ENCODE assay signal across 9 cellular contexts in genomic region chr6:12354499-12354898, GRCh38.
DNase-seq lines count a peak whose midpoint lies in the region; ATAC-seq and TF ChIP-seq lines count a peak whose summit lies in the region.
"Had no signal": no experiment of that assay in that cellular context is flagged by ENCODE, and none has a peak within 500 bp of the region (broad histone marks: within the 10 kb centered on the region; RNA-seq: fewer than 3 reads in every experiment).

No MANE protein-coding gene starts in this region.

- TF ChIP-seq CTCF in OCI-LY7 (conservative IDR thresholded peaks at IDR 0.05; ENCODE audit: low read length) (no peak), smooth muscle cell (IDR thresholded peaks at IDR 0.05; ENCODE audit: borderline replicate concordance, insufficient read depth, poor library complexity, severe bottlenecking) (no peak), SK-N-SH (IDR thresholded peaks at IDR 0.05) (no peak)

- intact Hi-C loops in OCI-LY7 (cut with micrococcal nuclease; ENCODE audit: unreplicated experiment) (no loop called here), posterior cingulate gyrus (cut with DNase I) (no loop called here)

- H2AFZ ChIP-seq in OCI-LY7 (ENCODE audit: low read length) (0 out of 2 replicates have a peak overlapping the region, but pooled peaks have one; percentile 18), smooth muscle cell (ENCODE audit: low read depth) (no peak overlapping the region), SK-N-SH (ENCODE audit: low read depth) (no peak overlapping the region)

- no peak for TF ChIP-seq RAD21 in SK-N-SH (IDR thresholded peaks at IDR 0.05; ENCODE audit: low read length)

- H3K4me1 ChIP-seq in OCI-LY7 (ENCODE audit: insufficient read depth, low read length, poor library complexity, severe bottlenecking) (peaks cover 51% of the 10 kb centered on the region), smooth muscle cell (ENCODE audit: low read depth) (peaks cover 14% of the 10 kb centered on the region), SK-N-SH (ENCODE audit: control insufficient read depth in 1 of 2, insufficient read depth in 2 of 2, low read depth in 1 of 2, low read length in 1 of 2) (no peaks in the 10 kb centered on the region)

- H3K79me2 ChIP-seq in OCI-LY7 (ENCODE audit: insufficient read depth, low read depth, low read length) (no peaks in the 10 kb centered on the region), smooth muscle cell (ENCODE audit: low read depth) (no peaks in the 10 kb centered on the region), SK-N-SH (ENCODE audit: insufficient read depth) (no peaks in the 10 kb centered on the region)

- no peaks in the 10 kb centered on the region for H3K27me3 ChIP-seq in smooth muscle cell (ENCODE audit: low read depth)
- no peaks in the 10 kb centered on the region for H3K27me3 ChIP-seq in SK-N-SH (ENCODE audit: insufficient read depth)

- peaks cover 4 to 8% of the 10 kb centered on the region in 2 donors for H3K9me3 Mint-ChIP-seq in effector memory CD8-positive, alpha-beta T cell

- ATAC-seq in GM19467 (IDR thresholded peaks at IDR 0.05; ENCODE audit: unreplicated experiment) = peak; percentile 37
- ATAC-seq in effector memory CD8-positive, alpha-beta T cell (replicated peaks) = no peak

- H3K4me2 ChIP-seq in OCI-LY7 (ENCODE audit: low read length) (peak overlapping the region; percentile 27), smooth muscle cell (peak overlapping the region; percentile 21), SK-N-SH (no peak overlapping the region)

- H4K20me1 ChIP-seq in OCI-LY7 (ENCODE audit: insufficient read depth, low read length) (no peaks in the 10 kb centered on the region), smooth muscle cell (ENCODE audit: low read depth) (no peaks in the 10 kb centered on the region), SK-N-SH (ENCODE audit: insufficient read depth) (no peaks in the 10 kb centered on the region)

- H3K27ac ChIP-seq in OCI-LY7 (ENCODE audit: low read depth, low read length, poor library complexity, severe bottlenecking) (no peak overlapping the region), smooth muscle cell (ENCODE audit: low read depth) (peak overlapping the region; percentile 64), SK-N-SH (ENCODE audit: low read depth in 2 of 2, low read length in 1 of 2) (no peak overlapping the region)

- H3K36me3 ChIP-seq in OCI-LY7 (ENCODE audit: insufficient read depth, low read length) = no peaks in the 10 kb centered on the region
- H3K36me3 ChIP-seq in smooth muscle cell (ENCODE audit: low read depth) = no peaks in the 10 kb centered on the region
- H3K36me3 ChIP-seq in SK-N-SH (replicated peaks in 1 of 2; ENCODE audit: control insufficient read depth in 1 of 2, insufficient read depth in 2 of 2, low read length in 1 of 2) = no peaks in the 10 kb centered on the region

- CTCF ChIA-PET in OCI-LY7 (lab: Charles Lee; ENCODE audit: unreplicated experiment) = no interaction called here
- CTCF ChIA-PET in SK-N-SH (lab: Yijun Ruan, JAX) = no interaction called here

- H3F3A ChIP-seq in smooth muscle cell (ENCODE audit: low read depth) (no peaks in the 10 kb centered on the region), SK-N-SH (replicated peaks; ENCODE audit: insufficient read depth) (no peaks in the 10 kb centered on the region)

- no peak overlapping the region for H3K9ac ChIP-seq in smooth muscle cell (ENCODE audit: low read depth)
- no peak overlapping the region for H3K9ac ChIP-seq in SK-N-SH

- H3K4me3 ChIP-seq in OCI-LY7 (ENCODE audit: low read depth, low read length, poor library complexity, severe bottlenecking) = no peak overlapping the region
- no peak overlapping the region for H3K4me3 ChIP-seq in smooth muscle cell
- H3K4me3 ChIP-seq in SK-N-SH (ENCODE audit: low read depth in 2 of 2, low read length in 1 of 2) = no peak overlapping the region

- H3K9me3 ChIP-seq in OCI-LY7 (ENCODE audit: low read length) (no peaks in the 10 kb centered on the region), smooth muscle cell (replicated peaks; ENCODE audit: low read depth) (peaks cover 3% of the 10 kb centered on the region), SK-N-SH (no peaks in the 10 kb centered on the region)

- no peaks in the 10 kb centered on the region for H3K9me2 ChIP-seq in OCI-LY7 (ENCODE audit: insufficient read depth, low read length)
- H3K9me2 ChIP-seq in SK-N-SH = no peaks in the 10 kb centered on the region

- H3K4me1 Mint-ChIP-seq in effector memory CD8-positive, alpha-beta T cell (ENCODE audit: low read depth in 2 of 2) = no peaks in the 10 kb centered on the region

- no peak for TF ChIP-seq EP300 in SK-N-SH (IDR thresholded peaks at IDR 0.05; ENCODE audit: borderline replicate concordance in 1 of 2, low read depth in 1 of 2, low read length in 1 of 2)

- POLR2A ChIA-PET in OCI-LY7 (lab: Charles Lee) (interaction anchor here (0.7 kb wide), 1 partner anchor 9 kb away, joined by 4 read pairs; no protein-coding TSS in a partner anchor), SK-N-SH (lab: Yijun Ruan, JAX) (no interaction called here)

- WGBS in smooth muscle cell (ENCODE audit: low lambda C conversion rate) = 36% methylated on average over 3 of the region's 3 CpGs
- 67% methylated on average over 3 of the region's 3 CpGs for WGBS in SK-N-SH (ENCODE audit: low lambda C conversion rate)

- H3K36me3 Mint-ChIP-seq in effector memory CD8-positive, alpha-beta T cell (ENCODE audit: insufficient read depth) = no peaks in the 10 kb centered on the region

- H3K27me3 Mint-ChIP-seq in effector memory CD8-positive, alpha-beta T cell = peaks cover 6 to 12% of the 10 kb centered on the region in 2 donors

- peak; percentile 36 for DNase-seq in OCI-LY7 (ENCODE audit: low spot score)
- DNase-seq in germinal center (ENCODE audit: low spot score) = peak; percentile 65
- DNase-seq in smooth muscle cell (lab: John Stamatoyannopoulos, UW; ENCODE audit: unreplicated experiment) = no peak
- DNase-seq in posterior cingulate gyrus = no peak
- DNase-seq in effector memory CD8-positive, alpha-beta T cell = no peak
- DNase-seq in NCI-H2029 (lab: John Stamatoyannopoulos, UW) = no peak
- no peak for DNase-seq in SK-N-SH
- DNase-seq: activated CD4-positive, alpha-beta T cell treated with anti-CD3 and anti-CD28 coated beads for 1 hour had no signal

- no peak overlapping the region for H3K27ac Mint-ChIP-seq in effector memory CD8-positive, alpha-beta T cell

- no peak overlapping the region for H3K4me3 Mint-ChIP-seq in effector memory CD8-positive, alpha-beta T cell

- no TSS peak for BruUV-seq in OCI-LY7 (replicated peaks; lab: Mats Ljungman, UMichigan)

TF ChIP-seq in SK-N-SH, 30 proteins besides CTCF, POLR2A, EP300 and RAD21 (continues in another document):
- TF ChIP-seq NRF1 (IDR thresholded peaks at IDR 0.05; ENCODE audit: low read depth, low read length) = no peak
- TF ChIP-seq, protein P1, sequence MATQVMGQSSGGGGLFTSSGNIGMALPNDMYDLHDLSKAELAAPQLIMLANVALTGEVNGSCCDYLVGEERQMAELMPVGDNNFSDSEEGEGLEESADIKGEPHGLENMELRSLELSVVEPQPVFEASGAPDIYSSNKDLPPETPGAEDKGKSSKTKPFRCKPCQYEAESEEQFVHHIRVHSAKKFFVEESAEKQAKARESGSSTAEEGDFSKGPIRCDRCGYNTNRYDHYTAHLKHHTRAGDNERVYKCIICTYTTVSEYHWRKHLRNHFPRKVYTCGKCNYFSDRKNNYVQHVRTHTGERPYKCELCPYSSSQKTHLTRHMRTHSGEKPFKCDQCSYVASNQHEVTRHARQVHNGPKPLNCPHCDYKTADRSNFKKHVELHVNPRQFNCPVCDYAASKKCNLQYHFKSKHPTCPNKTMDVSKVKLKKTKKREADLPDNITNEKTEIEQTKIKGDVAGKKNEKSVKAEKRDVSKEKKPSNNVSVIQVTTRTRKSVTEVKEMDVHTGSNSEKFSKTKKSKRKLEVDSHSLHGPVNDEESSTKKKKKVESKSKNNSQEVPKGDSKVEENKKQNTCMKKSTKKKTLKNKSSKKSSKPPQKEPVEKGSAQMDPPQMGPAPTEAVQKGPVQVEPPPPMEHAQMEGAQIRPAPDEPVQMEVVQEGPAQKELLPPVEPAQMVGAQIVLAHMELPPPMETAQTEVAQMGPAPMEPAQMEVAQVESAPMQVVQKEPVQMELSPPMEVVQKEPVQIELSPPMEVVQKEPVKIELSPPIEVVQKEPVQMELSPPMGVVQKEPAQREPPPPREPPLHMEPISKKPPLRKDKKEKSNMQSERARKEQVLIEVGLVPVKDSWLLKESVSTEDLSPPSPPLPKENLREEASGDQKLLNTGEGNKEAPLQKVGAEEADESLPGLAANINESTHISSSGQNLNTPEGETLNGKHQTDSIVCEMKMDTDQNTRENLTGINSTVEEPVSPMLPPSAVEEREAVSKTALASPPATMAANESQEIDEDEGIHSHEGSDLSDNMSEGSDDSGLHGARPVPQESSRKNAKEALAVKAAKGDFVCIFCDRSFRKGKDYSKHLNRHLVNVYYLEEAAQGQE (IDR thresholded peaks at IDR 0.05; ENCODE audit: low read depth, low read length) = no peak
- TF ChIP-seq RCOR1 (IDR thresholded peaks at IDR 0.05; ENCODE audit: low read length) = no peak
- TF ChIP-seq, protein P2, sequence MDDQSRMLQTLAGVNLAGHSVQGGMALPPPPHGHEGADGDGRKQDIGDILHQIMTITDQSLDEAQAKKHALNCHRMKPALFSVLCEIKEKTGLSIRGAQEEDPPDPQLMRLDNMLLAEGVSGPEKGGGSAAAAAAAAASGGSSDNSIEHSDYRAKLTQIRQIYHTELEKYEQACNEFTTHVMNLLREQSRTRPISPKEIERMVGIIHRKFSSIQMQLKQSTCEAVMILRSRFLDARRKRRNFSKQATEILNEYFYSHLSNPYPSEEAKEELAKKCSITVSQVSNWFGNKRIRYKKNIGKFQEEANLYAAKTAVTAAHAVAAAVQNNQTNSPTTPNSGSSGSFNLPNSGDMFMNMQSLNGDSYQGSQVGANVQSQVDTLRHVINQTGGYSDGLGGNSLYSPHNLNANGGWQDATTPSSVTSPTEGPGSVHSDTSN (IDR thresholded peaks at IDR 0.05) = no peak
- TF ChIP-seq FOXJ3 (CRISPR knock-in tag; IDR thresholded peaks at IDR 0.05) = no peak
- TF ChIP-seq RFX5 (IDR thresholded peaks at IDR 0.05; ENCODE audit: low read length) = no peak
- TF ChIP-seq MEF2A (IDR thresholded peaks at IDR 0.05; ENCODE audit: borderline replicate concordance, low read depth) = no peak
- TF ChIP-seq, protein P3, sequence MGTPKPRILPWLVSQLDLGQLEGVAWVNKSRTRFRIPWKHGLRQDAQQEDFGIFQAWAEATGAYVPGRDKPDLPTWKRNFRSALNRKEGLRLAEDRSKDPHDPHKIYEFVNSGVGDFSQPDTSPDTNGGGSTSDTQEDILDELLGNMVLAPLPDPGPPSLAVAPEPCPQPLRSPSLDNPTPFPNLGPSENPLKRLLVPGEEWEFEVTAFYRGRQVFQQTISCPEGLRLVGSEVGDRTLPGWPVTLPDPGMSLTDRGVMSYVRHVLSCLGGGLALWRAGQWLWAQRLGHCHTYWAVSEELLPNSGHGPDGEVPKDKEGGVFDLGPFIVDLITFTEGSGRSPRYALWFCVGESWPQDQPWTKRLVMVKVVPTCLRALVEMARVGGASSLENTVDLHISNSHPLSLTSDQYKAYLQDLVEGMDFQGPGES (IDR thresholded peaks at IDR 0.05; ENCODE audit: low read depth, low read length) = no peak
- TF ChIP-seq SIN3A (IDR thresholded peaks at IDR 0.05; ENCODE audit: borderline replicate concordance, low read depth, low read length) = no peak
- no peak for TF ChIP-seq FOXM1 (IDR thresholded peaks at IDR 0.05; ENCODE audit: low read depth)
- TF ChIP-seq YY1 (IDR thresholded peaks at IDR 0.05; ENCODE audit: low read depth) = no peak

Comparison
In these comparisons a context has a peak if more than half of its experiments do, and no peak if none do; other contexts are left out.
1. DNase-seq: peak in OCI-LY7 (single experiment) and germinal center (single experiment); none in smooth muscle cell (single experiment), posterior cingulate gyrus (0 of 10), effector memory CD8-positive, alpha-beta T cell (0 of 3), NCI-H2029 (single experiment) and SK-N-SH (single experiment).